ENCODE assay signal across 9 cellular contexts in genomic region chr5:141514330-141515111, GRCh38. TPM values are rescaled to one million over a fixed set of nuclear protein-coding genes. Genes with fewer than 3 reads are reported as not detected.
DNase-seq lines count a peak whose midpoint lies in the region; ATAC-seq and TF ChIP-seq lines count a peak whose summit lies in the region.
"Had no signal": no experiment of that assay in that cellular context is flagged by ENCODE, and none has a peak within 500 bp of the region (broad histone marks: within the 10 kb centered on the region; RNA-seq: fewer than 3 reads in every experiment).

No MANE protein-coding gene starts in this region.

- H3K27ac ChIP-seq in heart right ventricle, result peak overlapping the region; percentile 65 to 95 (median 86)

- H3K4me3 Mint-ChIP-seq in stimulated activated memory B cell treated with anti-CD40 and anti-IgM and Interleukin-4, amounts not matched to agents 10 μg/mL and 1 μg/mL and 100 μg/mL, for 72 hours, result peak overlapping the region; percentile 8

- peaks cover 5% of the 10 kb centered on the region for H3K9me3 Mint-ChIP-seq in stimulated activated memory B cell treated with anti-CD40 and anti-IgM and Interleukin-4, amounts not matched to agents 10 μg/mL and 1 μg/mL and 100 μg/mL, for 72 hours

- peak; percentile 21 for ATAC-seq in GM18498 (IDR thresholded peaks at IDR 0.05; ENCODE audit: unreplicated experiment)
- peak; percentile 4 for ATAC-seq in HG02642 (IDR thresholded peaks at IDR 0.05; ENCODE audit: poor library complexity, unreplicated experiment)
- ATAC-seq in heart right ventricle, result peak in 4 of 8 donors; percentile 0 to 28 (median 10)
- ATAC-seq in stimulated activated memory B cell treated with anti-CD40 and anti-IgM and Interleukin-4, amounts not matched to agents 10 μg/mL and 1 μg/mL and 100 μg/mL, for 72 hours, result no peak

- WGBS in heart right ventricle, 2 donors, result 49 to 55% methylated on average over 6 of the region's 6 CpGs

- H3K27me3 ChIP-seq in heart right ventricle, result no peaks in the 10 kb centered on the region

- intact Hi-C loops in heart right ventricle (cut with DNase I), result loop anchor here in 2 of 10 donors (5.0 kb wide), 1 partner anchor 37 kb away; the partner anchor contains the start of gene PCDHGC3 (in 2 of the 2)

- no peaks in the 10 kb centered on the region for H3K9me3 ChIP-seq in heart right ventricle

- H3K27me3 Mint-ChIP-seq in stimulated activated memory B cell treated with anti-CD40 and anti-IgM and Interleukin-4, amounts not matched to agents 10 μg/mL and 1 μg/mL and 100 μg/mL, for 72 hours, result no peaks in the 10 kb centered on the region

- peaks cover 0 to 73% (median 24%) of the 10 kb centered on the region in 9 donors for H3K36me3 ChIP-seq in heart right ventricle

- TF ChIP-seq CTCF in WI38 (IDR thresholded peaks at IDR 0.05; ENCODE audit: low read depth, low read length), result no peak
- no peak for TF ChIP-seq CTCF in heart right ventricle (IDR thresholded peaks at IDR 0.05)

- peaks cover 55% of the 10 kb centered on the region for H3K36me3 Mint-ChIP-seq in stimulated activated memory B cell treated with anti-CD40 and anti-IgM and Interleukin-4, amounts not matched to agents 10 μg/mL and 1 μg/mL and 100 μg/mL, for 72 hours

- DNase-seq in heart right ventricle, result no peak
- no peak for DNase-seq in inferior parietal cortex (ENCODE audit: extremely low spot score)
- no peak for DNase-seq in germinal center (ENCODE audit: low spot score)
- no peak for DNase-seq in activated CD4-positive, alpha-beta T cell treated with anti-CD3 and anti-CD28 coated beads, Interleukin-2, amount 50 U/mL, for 4 hours

- peak overlapping the region; percentile 30 for H3K27ac Mint-ChIP-seq in stimulated activated memory B cell treated with anti-CD40 and anti-IgM and Interleukin-4, amounts not matched to agents 10 μg/mL and 1 μg/mL and 100 μg/mL, for 72 hours

- H3K4me1 Mint-ChIP-seq in stimulated activated memory B cell treated with anti-CD40 and anti-IgM and Interleukin-4, amounts not matched to agents 10 μg/mL and 1 μg/mL and 100 μg/mL, for 72 hours, result peaks cover 73% of the 10 kb centered on the region

- H3K4me1 ChIP-seq in heart right ventricle, result peaks cover 13 to 72% (median 52%) of the 10 kb centered on the region in 9 donors

- H3K4me3 ChIP-seq in WI38 (ENCODE audit: low read depth, low read length), result peak overlapping the region; percentile 49; the same call in 1 of the 2 replicates
- peak overlapping the region in 7 of 10 donors; percentile 54 to 68 (median 60) for H3K4me3 ChIP-seq in heart right ventricle

RNA-seq across cellular contexts. Expression of gene PCDHGC5, which starts 25.6 kb away (rescaled TPM):
- total RNA-seq in heart right ventricle, result 1 to 10 TPM; 2.2 to 4.9 (median 3.3) TPM
- 10 to 100 TPM in 1 of 2 donors, under 1 TPM in 1; 0.38 to 10.2 TPM for polyA plus RNA-seq in heart right ventricle
- total RNA-seq: T-helper 1 cell treated with Interleukin-12 subunit alpha and Interleukin-12 subunit beta and Interleukin-4 antibody, amounts not matched to agents 30 ng/mL and 1 ng/mL, for 36 hours had no signal

RNA-seq across cellular contexts. Expression of gene PCDHGC4, which starts 29.7 kb away (rescaled TPM):
- 1 to 10 TPM; 1.7 to 4.3 (median 3.1) TPM for total RNA-seq in heart right ventricle
- 1 to 10 TPM in 1 of 2 donors, under 1 TPM in 1; 0.12 to 5.0 TPM for polyA plus RNA-seq in heart right ventricle
- total RNA-seq: T-helper 1 cell treated with Interleukin-12 subunit alpha and Interleukin-12 subunit beta and Interleukin-4 antibody, amounts not matched to agents 30 ng/mL and 1 ng/mL, for 36 hours had no signal

RNA-seq across cellular contexts. Expression of gene PCDHGC3, which starts 38.8 kb away (rescaled TPM):
- 10 to 100 TPM; 12.8 to 19.5 (median 15.9) TPM for total RNA-seq in heart right ventricle
- polyA plus RNA-seq in heart right ventricle, result 10 to 100 TPM; 43.4 to 48.6 TPM
- total RNA-seq: T-helper 1 cell treated with Interleukin-12 subunit alpha and Interleukin-12 subunit beta and Interleukin-4 antibody, amounts not matched to agents 30 ng/mL and 1 ng/mL, for 36 hours had no signal
